Comparison of ENCODE assay signal across 8 cellular contexts in the genomic region with DNA sequence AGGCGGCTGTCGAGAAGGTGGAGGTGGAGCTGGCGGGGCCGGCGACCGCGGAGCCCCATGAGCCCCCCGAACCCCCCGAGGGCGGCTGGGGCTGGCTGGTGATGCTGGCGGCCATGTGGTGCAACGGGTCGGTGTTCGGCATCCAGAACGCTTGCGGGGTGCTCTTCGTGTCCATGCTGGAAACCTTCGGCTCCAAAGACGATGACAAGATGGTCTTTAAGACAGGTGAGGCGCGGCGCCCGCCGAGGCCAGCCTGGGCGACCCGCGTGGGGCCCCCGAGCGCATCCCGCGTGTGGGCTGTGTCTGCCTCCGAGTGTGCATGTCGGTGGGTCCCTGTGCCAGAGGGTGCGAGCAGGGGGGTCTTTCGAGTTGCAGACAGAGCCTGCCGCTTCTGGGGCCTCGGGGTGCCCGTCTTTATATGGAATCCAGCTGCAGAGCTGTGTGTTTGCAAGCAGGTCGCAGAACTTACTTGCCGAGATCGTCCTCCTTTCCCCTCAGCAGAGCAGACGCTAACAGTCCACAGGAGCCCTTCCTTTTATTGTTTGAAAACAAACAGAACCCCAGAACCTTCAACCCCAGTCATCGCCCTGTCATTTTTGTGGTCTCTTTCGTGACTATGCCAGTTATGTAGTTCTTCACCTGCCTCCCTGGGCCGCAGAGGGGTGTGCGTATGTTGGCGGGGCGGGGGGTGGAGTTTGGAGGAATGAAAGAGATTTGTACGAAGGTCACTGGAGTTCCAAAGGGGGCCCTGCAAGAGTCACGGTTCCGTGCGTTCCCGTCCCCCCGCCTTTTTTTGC. TPM values are rescaled to one million over a fixed set of nuclear protein-coding genes. Genes with fewer than 3 reads are reported as not detected.
DNase-seq lines count a peak whose midpoint lies in the region; ATAC-seq and TF ChIP-seq lines count a peak whose summit lies in the region.

No MANE protein-coding gene starts in this region.

- no peak for TF ChIP-seq POLR2A in transverse colon (IDR thresholded peaks at IDR 0.05)

- no peaks in the 10 kb centered on the region for H3K36me3 Mint-ChIP-seq in endothelial cell (ENCODE audit: low read depth, unreplicated experiment)

- H3K4me3 ChIP-seq in neuron (ENCODE audit: low read length) (peak overlapping the region; percentile 59), transverse colon (peak overlapping the region; percentile 56 to 95 (median 66))

- TF ChIP-seq CTCF in endothelial cell (IDR thresholded peaks at IDR 0.05; ENCODE audit: unreplicated experiment) = no peak
- TF ChIP-seq CTCF in transverse colon (IDR thresholded peaks at IDR 0.05) = no peak

- intact Hi-C loops in transverse colon (cut with DNase I; ENCODE audit: low total_unique reads) = no loop called here

- in situ Hi-C loops in transverse colon (cut with MboI; ENCODE audit: low pct_ligation_motif_present in 1 of 4, low pct_unique_long_range_greater_than_20kb in 1 of 4, low sequenced_read_pairs in 3 of 4) = no loop called here

- peak overlapping the region; percentile 87 for H3K4me3 Mint-ChIP-seq in endothelial cell (ENCODE audit: unreplicated experiment)

- H3K27me3 ChIP-seq in neuron (ENCODE audit: insufficient read depth, low read length) (peaks cover 28% of the 10 kb centered on the region), transverse colon (peaks cover 46% of the 10 kb centered on the region)

- H3K4me1 Mint-ChIP-seq in endothelial cell (ENCODE audit: unreplicated experiment) = peaks cover 13% of the 10 kb centered on the region

- H3K36me3 ChIP-seq in neuron (ENCODE audit: insufficient read depth, low read length) (no peaks in the 10 kb centered on the region), transverse colon (no peaks in the 10 kb centered on the region)

- H3K9me3 Mint-ChIP-seq in endothelial cell (ENCODE audit: unreplicated experiment) = no peaks in the 10 kb centered on the region

- peak; percentile 45 for DNase-seq in DMS53 (lab: John Stamatoyannopoulos, UW)
- peak; percentile 44 for DNase-seq in NCI-H1105 treated with DMSO at 0.1 percent for 48 hours (lab: John Stamatoyannopoulos, UW)
- DNase-seq in activated CD8-positive, alpha-beta memory T cell treated with anti-CD3 and anti-CD28 coated beads for 24 hours = peak; percentile 83
- peak; percentile 18 for DNase-seq in endothelial cell (ENCODE audit: low spot score)
- peak; percentile 59 for DNase-seq in transverse colon
- no peak for DNase-seq in globus pallidus (ENCODE audit: low spot score)

- 1 to 13% methylated on average over 3 to 22 of the region's 54 CpGs for WGBS in transverse colon (ENCODE audit: low coverage in 1 of 2), 2 donors

- H3K4me1 ChIP-seq in neuron (ENCODE audit: insufficient read depth, low read length) (peaks cover 7% of the 10 kb centered on the region), transverse colon (peaks cover 0 to 16% (median 10%) of the 10 kb centered on the region in 4 donors)

- TF ChIP-seq EP300 in transverse colon (IDR thresholded peaks at IDR 0.05; ENCODE audit: low read depth) = no peak

- ATAC-seq in GM21717 (IDR thresholded peaks at IDR 0.05; ENCODE audit: unreplicated experiment) = peak; percentile 23

- H2AFZ ChIP-seq in neuron (ENCODE audit: low read depth, low read length) = peak overlapping the region; percentile 84

- H3K9me3 ChIP-seq in neuron (ENCODE audit: low read length) = no peaks in the 10 kb centered on the region
- no peaks in the 10 kb centered on the region for H3K9me3 ChIP-seq in transverse colon

- no peaks in the 10 kb centered on the region for H3K27me3 Mint-ChIP-seq in endothelial cell (ENCODE audit: unreplicated experiment)

- H3K27ac ChIP-seq in transverse colon = peak overlapping the region in 3 of 4 donors; percentile 3 to 60 (median 44)

- no peak overlapping the region for H3K27ac Mint-ChIP-seq in endothelial cell (ENCODE audit: unreplicated experiment)

RNA-seq across cellular contexts. Expression of gene SLC16A10, which starts 0.8 kb away (rescaled TPM):
- total RNA-seq in endothelial cell (ENCODE audit: unreplicated experiment) (2.4 TPM), transverse colon (1 to 10 TPM; 1.5 to 8.9 (median 4.2) TPM)
